ENCODE assay signal across 1 cellular context in genomic region chr19:14661372-14661924, GRCh38.
TF ChIP-seq lines count a peak whose summit lies in the region.

No MANE protein-coding gene starts in this region.

TF ChIP-seq in HepG2, 621 proteins besides CTCF, POLR2A, EP300 and RAD21 (continued from another document):
- TF ChIP-seq AHDC1 (CRISPR knock-in tag; IDR thresholded peaks at IDR 0.05; ENCODE audit: borderline replicate concordance) (no peak), GTF2F1 (IDR thresholded peaks at IDR 0.05; ENCODE audit: low read length) (no peak)
TF ChIP-seq in HepG2: peak in this region for 0.
